18 cellular contexts compared by ENCODE assay signal in genomic region chr18:46449033-46449432, GRCh38.
DNase-seq lines count a peak whose midpoint lies in the region; ATAC-seq and TF ChIP-seq lines count a peak whose summit lies in the region.
"Had no signal": no experiment of that assay in that cellular context is flagged by ENCODE, and none has a peak within 500 bp of the region (broad histone marks: within the 10 kb centered on the region; RNA-seq: fewer than 3 reads in every experiment).

No MANE protein-coding gene starts in this region.

- no peaks in the 10 kb centered on the region for H3K27me3 ChIP-seq in testis

- H3K36me3 ChIP-seq in testis (ENCODE audit: low read depth, missing control alignments), result no peaks in the 10 kb centered on the region
- H3K36me3 ChIP-seq: MG63 had no signal

- TF ChIP-seq POLR2A in testis (IDR thresholded peaks at IDR 0.05), result no peak

- intact Hi-C loops in testis (cut with DNase I; ENCODE audit: low total_unique reads), result no loop called here

- DNase-seq in ELR (ENCODE audit: low read depth), result peak; percentile 3
- DNase-seq in RKO (ENCODE audit: low spot score), result peak; percentile 5
- peak; percentile 8 for DNase-seq in renal cortical epithelial cell (ENCODE audit: low read depth)
- DNase-seq in testis, result no peak
- DNase-seq: Calu3, DMS79 treated with DMSO at 0.1 percent for 48 hours, IMR-90, KG1, MG63, NCI-H1105 treated with DMSO at 0.1 percent for 48 hours, NCI-H2029, NCI-H526 treated with DMSO at 0.1 percent for 48 hours, PC-9, RPMI8226, SHP77 had no signal

- no peak for TF ChIP-seq CTCF in testis (IDR thresholded peaks at IDR 0.05)

- 89 to 91% methylated on average over 2 of the region's 2 CpGs for WGBS in testis, 2 donors

- peak; percentile 88 for ATAC-seq in esophagus mucosa
- no peak for ATAC-seq in GM18519 (IDR thresholded peaks at IDR 0.05; ENCODE audit: low FRiP score, unreplicated experiment)
- no peak for ATAC-seq in HG02588 (IDR thresholded peaks at IDR 0.05; ENCODE audit: unreplicated experiment)

- no peak overlapping the region for H3K4me3 ChIP-seq in testis
- H3K4me3 ChIP-seq: MG63, PC-9 had no signal

- no peaks in the 10 kb centered on the region for H3K9me3 ChIP-seq in testis
- H3K9me3 ChIP-seq: MG63 had no signal

- H3K27ac ChIP-seq in testis, result no peak overlapping the region
- H3K27ac ChIP-seq: PC-9 had no signal

- no peaks in the 10 kb centered on the region for H3K4me1 ChIP-seq in testis
